In genomic region chr6:117675658-117676301, GRCh38 we compare ENCODE assay signal across 8 cellular contexts. TPM values are rescaled to one million over a fixed set of nuclear protein-coding genes. Genes with fewer than 3 reads are reported as not detected.
DNase-seq lines count a peak whose midpoint lies in the region; ATAC-seq and TF ChIP-seq lines count a peak whose summit lies in the region.
"Not testable (repeated sequence)": the region's sequence is repeated elsewhere in the genome, so short reads cannot be mapped to it uniquely, and the experiment has no call there.

No MANE protein-coding gene starts in this region.

- ATAC-seq in GM18909 (IDR thresholded peaks at IDR 0.05; ENCODE audit: poor library complexity, unreplicated experiment) (peak; percentile 29), HG02798 (IDR thresholded peaks at IDR 0.05; ENCODE audit: poor library complexity, unreplicated experiment) (peak; percentile 27)
- peak; percentile 57 for ATAC-seq in activated CD8-positive, alpha-beta T cell treated with anti-CD3 and anti-CD28 coated beads, Interleukin-2, amount 10 ng/mL, durations not matched to agents 7 days and 5 days

- not testable (repeated sequence) for TF ChIP-seq POLR2A in prostate gland (IDR thresholded peaks at IDR 0.05)

- peak overlapping the region; percentile 88 for H3K4me3 ChIP-seq in AG04450 (ENCODE audit: low read depth, low read length)
- peak overlapping the region; percentile 96 for H3K4me3 ChIP-seq in Loucy (ENCODE audit: low read length, poor library complexity, severe bottlenecking)
- H3K4me3 ChIP-seq in prostate gland, result peak overlapping the region; percentile 53 to 54

- H3K27ac ChIP-seq in AG04450 (ENCODE audit: low read depth, low read length), result peak overlapping the region; percentile 31
- H3K27ac ChIP-seq in prostate gland, result peak overlapping the region; percentile 64 to 74

- H3K9me3 Mint-ChIP-seq in activated CD8-positive, alpha-beta T cell treated with anti-CD3 and anti-CD28 coated beads, Interleukin-2, amount 10 ng/mL, durations not matched to agents 7 days and 5 days (ENCODE audit: insufficient read depth), result not testable (repeated sequence)

- H3K9me2 ChIP-seq in Loucy (replicated peaks; ENCODE audit: low read depth, low read length), result not testable (repeated sequence)

- peak overlapping the region; percentile 93 for H3K4me2 ChIP-seq in Loucy (ENCODE audit: low read depth, low read length, poor library complexity, severe bottlenecking)

- H2AFZ ChIP-seq in Loucy (ENCODE audit: low read length), result not testable (repeated sequence)

- H3K36me3 ChIP-seq in Loucy (ENCODE audit: insufficient read depth, low read length); prostate gland: not testable (repeated sequence)

- H3K4me1 ChIP-seq in Loucy (ENCODE audit: insufficient read depth, low read length, poor library complexity, severe bottlenecking), result peaks cover 50% of the 10 kb centered on the region
- not testable (repeated sequence) for H3K4me1 ChIP-seq in prostate gland (replicated peaks)

- not testable (repeated sequence) for TF ChIP-seq CTCF in AG04450 (IDR thresholded peaks at IDR 0.05; ENCODE audit: low read depth, low read length); Loucy (conservative IDR thresholded peaks at IDR 0.05; ENCODE audit: low read length); prostate gland (IDR thresholded peaks at IDR 0.05)

- H3K9me3 ChIP-seq in AG04450 (ENCODE audit: control insufficient read depth, insufficient read depth, low read length); Loucy (ENCODE audit: insufficient read depth, low read depth, low read length); prostate gland: not testable (repeated sequence)

- H3K4me3 Mint-ChIP-seq in activated CD8-positive, alpha-beta T cell treated with anti-CD3 and anti-CD28 coated beads, Interleukin-2, amount 10 ng/mL, durations not matched to agents 7 days and 5 days, result peak overlapping the region; percentile 88

- intact Hi-C loops in prostate gland (cut with DNase I), result not testable (repeated sequence)

- H3K36me3 Mint-ChIP-seq in activated CD8-positive, alpha-beta T cell treated with anti-CD3 and anti-CD28 coated beads, Interleukin-2, amount 10 ng/mL, durations not matched to agents 7 days and 5 days (ENCODE audit: low read depth), result peaks cover 29% of the 10 kb centered on the region

- H3K27me3 ChIP-seq in AG04450 (ENCODE audit: control insufficient read depth, insufficient read depth, low read length); Loucy (ENCODE audit: insufficient read depth, low read length, poor library complexity, severe bottlenecking); prostate gland (replicated peaks; ENCODE audit: insufficient read depth): not testable (repeated sequence)

- CTCF ChIA-PET in AG04450 (lab: Charles Lee), result not testable (repeated sequence)
- CTCF ChIA-PET in activated CD8-positive, alpha-beta T cell treated with anti-CD3 and anti-CD28 coated beads, Interleukin-2, amount 10 ng/mL, durations not matched to agents 7 days and 5 days (lab: Charles Lee), result interaction anchor here (1.1 kb wide), 1 partner anchor 72 kb away, joined by 3 read pairs; no protein-coding TSS in a partner anchor

- peaks cover 66% of the 10 kb centered on the region for H3K79me2 ChIP-seq in Loucy (ENCODE audit: insufficient read depth, low read length)

- peak overlapping the region; percentile 73 for H3K9ac ChIP-seq in Loucy (ENCODE audit: low read depth, low read length, poor library complexity, severe bottlenecking)

- not testable (repeated sequence) for H3K27me3 Mint-ChIP-seq in activated CD8-positive, alpha-beta T cell treated with anti-CD3 and anti-CD28 coated beads, Interleukin-2, amount 10 ng/mL, durations not matched to agents 7 days and 5 days (ENCODE audit: low read depth)

- peaks cover 49% of the 10 kb centered on the region for H3K4me1 Mint-ChIP-seq in activated CD8-positive, alpha-beta T cell treated with anti-CD3 and anti-CD28 coated beads, Interleukin-2, amount 10 ng/mL, durations not matched to agents 7 days and 5 days (ENCODE audit: low read depth)

- not testable (repeated sequence) for H3F3A ChIP-seq in Loucy (ENCODE audit: low read depth)

- POLR2A ChIA-PET in AG04450 (lab: Yijun Ruan, JAX), result not testable (repeated sequence)
- POLR2A ChIA-PET in activated CD8-positive, alpha-beta T cell treated with anti-CD3 and anti-CD28 coated beads, Interleukin-2, amount 10 ng/mL, durations not matched to agents 7 days and 5 days (lab: Charles Lee), result interaction anchor here (1.2 kb wide), 1 partner anchor 73 kb away, joined by 5 read pairs; the partner anchor contains the start of gene GOPC

- H4K20me1 ChIP-seq in Loucy (ENCODE audit: insufficient read depth, low read length, poor library complexity, severe bottlenecking), result peaks cover 47% of the 10 kb centered on the region

- peak overlapping the region; percentile 90 for H3K27ac Mint-ChIP-seq in activated CD8-positive, alpha-beta T cell treated with anti-CD3 and anti-CD28 coated beads, Interleukin-2, amount 10 ng/mL, durations not matched to agents 7 days and 5 days

- DNase-seq in AG04450 (ENCODE audit: low read depth, low spot score); prostate gland (ENCODE audit: low spot score): not testable (repeated sequence)
- peak; percentile 29 for DNase-seq in activated CD8-positive, alpha-beta T cell treated with anti-CD3 and anti-CD28 coated beads, Interleukin-2, amount 10 ng/mL, durations not matched to agents 7 days and 5 days
- DNase-seq in ecto neural progenitor cell (ENCODE audit: low spot score) (peak; percentile 59), islet precursor cell (peak; percentile 54)

- 1% methylated on average over 58 of the region's 62 CpGs for WGBS in prostate gland

RNA-seq across cellular contexts. Expression of gene NUS1, which starts 0.5 kb away (rescaled TPM):
- polyA plus RNA-seq in AG04450 (2011; rRNA removed), result 23.3 and 26.1 TPM in 2 replicates
- 9.7 and 17.1 TPM in 2 replicates for polyA minus RNA-seq in AG04450 (2011; rRNA and poly(A)+ RNA removed)
- 10 to 100 TPM; 27.5 to 29.1 TPM for total RNA-seq in activated CD8-positive, alpha-beta T cell treated with anti-CD3 and anti-CD28 coated beads, Interleukin-2, amount 10 ng/mL, durations not matched to agents 7 days and 5 days
- 10 to 100 TPM; 17.5 to 26.1 TPM for total RNA-seq in prostate gland
